ENCODE assay signal across 12 cellular contexts in genomic region chr6:12356983-12357972, GRCh38.
DNase-seq lines count a peak whose midpoint lies in the region; ATAC-seq, FAIRE-seq and TF ChIP-seq lines count a peak whose summit lies in the region.
"Had no signal": no experiment of that assay in that cellular context is flagged by ENCODE, and none has a peak within 500 bp of the region (broad histone marks: within the 10 kb centered on the region; RNA-seq: fewer than 3 reads in every experiment).

No MANE protein-coding gene starts in this region.

- TF ChIP-seq RAD21 in H1 (IDR thresholded peaks at IDR 0.05 in 1 of 2, conservative IDR thresholded peaks at IDR 0.05 in 1 of 2; ENCODE audit: low read depth in 2 of 2, low read length in 2 of 2): no peak

- H4K91ac ChIP-seq in H1 (replicated peaks; ENCODE audit: insufficient read length, low read length): no peak overlapping the region

- TF ChIP-seq POLR2A in H1 (IDR thresholded peaks at IDR 0.05; ENCODE audit: control extremely low read depth in 1 of 2, low read depth in 2 of 2, low read length in 2 of 2): no peak

- no peaks in the 10 kb centered on the region for H4K20me1 ChIP-seq in DOHH2 (ENCODE audit: control insufficient read depth, insufficient read depth, low read depth, low read length)
- no peaks in the 10 kb centered on the region for H4K20me1 ChIP-seq in H1 (replicated peaks in 1 of 2; ENCODE audit: control insufficient read depth in 1 of 2, insufficient read depth in 2 of 2, low read length in 2 of 2)

- H4K5ac ChIP-seq in H1 (ENCODE audit: insufficient read length, low read depth, low read length): no peak overlapping the region

- no peak overlapping the region for H2BK120ac ChIP-seq in H1 (replicated peaks; ENCODE audit: low read depth, low read length)

- no peaks in the 10 kb centered on the region for H3K23me2 ChIP-seq in H1 (ENCODE audit: low read depth, low read length)

- TF ChIP-seq CTCF in DOHH2 (IDR thresholded peaks at IDR 0.05; ENCODE audit: low read depth, low read length, poor library complexity, severe bottlenecking) (no peak), H1 (IDR thresholded peaks at IDR 0.05; ENCODE audit: control extremely low read depth in 1 of 3, insufficient read depth in 1 of 3, low read depth in 1 of 3, low read length in 3 of 3) (no peak), coronary artery (IDR thresholded peaks at IDR 0.05) (no peak)

- H3K23ac ChIP-seq in H1 (ENCODE audit: insufficient read length): no peak overlapping the region

- FAIRE-seq in H1 (lab: Jason Lieb, UNC): no peak
- FAIRE-seq: frontal cortex had no signal

- no peak overlapping the region for H3K14ac ChIP-seq in H1 (ENCODE audit: insufficient read length)

- H2BK20ac ChIP-seq in H1 (ENCODE audit: low read length): 0 out of 2 replicates have a peak overlapping the region, but pooled peaks have one; percentile 43

- no peaks in the 10 kb centered on the region for H3F3A ChIP-seq in DOHH2 (ENCODE audit: control insufficient read depth, insufficient read depth)

- no peak overlapping the region for H3K18ac ChIP-seq in H1 (ENCODE audit: extremely low read depth, low read length)

- no peaks in the 10 kb centered on the region for H3K79me2 ChIP-seq in DOHH2 (ENCODE audit: control insufficient read depth, low read length)
- H3K79me2 ChIP-seq in H1 (ENCODE audit: control insufficient read depth in 1 of 2, insufficient read depth in 2 of 2, low read length in 2 of 2): no peaks in the 10 kb centered on the region

- H3K36me3 ChIP-seq in DOHH2 (ENCODE audit: control insufficient read depth, low read length): no peaks in the 10 kb centered on the region
- H3K36me3 ChIP-seq in H1 (ENCODE audit: control insufficient read depth in 2 of 4, insufficient read depth in 4 of 4, low read length in 3 of 4): no peaks in the 10 kb centered on the region
- H3K36me3 ChIP-seq: neutrophil had no signal

- H2BK15ac ChIP-seq in H1 (ENCODE audit: low read length): no peak overlapping the region

- CTCF ChIA-PET in H1 (lab: Charles Lee; ENCODE audit: partially characterized antibody): interaction anchor here (0.7 to 0.9 kb wide), 2 partner anchors 9 to 46 kb away, joined by 3 read pairs; no protein-coding TSS in a partner anchor

- 93% methylated on average over 11 of the region's 11 CpGs; no CpG with 5 or more reads in 1 of the 2 experiments for WGBS in H1 (ENCODE audit: extremely low coverage in 1 of 2, insufficient coverage in 1 of 2, insufficient read length in 1 of 2, insufficient replicate concordance in 2 of 2, low coverage in 1 of 2, low lambda C conversion rate in 2 of 2, missing lambda C conversion rate in 1 of 2), 2 experiments

- no peak overlapping the region for H2BK5ac ChIP-seq in H1 (ENCODE audit: low read depth, low read length)

- H3K4me2 ChIP-seq in DOHH2 (ENCODE audit: low read length): peak overlapping the region; percentile 44
- no peak overlapping the region for H3K4me2 ChIP-seq in H1 (ENCODE audit: insufficient read depth in 1 of 2, low read depth in 2 of 2, low read length in 2 of 2)

- no peak overlapping the region for H4K8ac ChIP-seq in H1 (ENCODE audit: extremely low read depth, insufficient read depth, low read length)

- H3K9me3 ChIP-seq in DOHH2 (ENCODE audit: control insufficient read depth, insufficient read depth, low read length) (peaks cover 3% of the 10 kb centered on the region; the same call in 1 of the 2 replicates), H1 (ENCODE audit: insufficient read depth in 2 of 2, low read depth in 1 of 2, low read length in 1 of 2) (peaks cover 7% of the 10 kb centered on the region in 2 experiments)
- H3K9me3 ChIP-seq: neutrophil had no signal

- peak overlapping the region; percentile 33; the same call in 1 of the 2 replicates for H3K27ac ChIP-seq in DOHH2 (ENCODE audit: low read depth, low read length)
- H3K27ac ChIP-seq in H1 (ENCODE audit: low read depth, low read length): no peak overlapping the region
- H3K27ac ChIP-seq in coronary artery: no peak overlapping the region
- H3K27ac ChIP-seq: neutrophil had no signal

- TF ChIP-seq EP300 in H1 (IDR thresholded peaks at IDR 0.05; ENCODE audit: borderline replicate concordance in 1 of 2, low read depth in 2 of 2, low read length in 2 of 2): no peak

- POLR2A ChIA-PET in H1 (lab: Charles Lee; ENCODE audit: partially characterized antibody): no interaction called here

- no peak overlapping the region for H2AK5ac ChIP-seq in H1 (ENCODE audit: low read depth, low read length)

- H3K9me2 ChIP-seq in DOHH2 (replicated peaks; ENCODE audit: control insufficient read depth, low read length): no peaks in the 10 kb centered on the region

- H3K4ac ChIP-seq in H1 (replicated peaks; ENCODE audit: insufficient read length, low read depth, low read length): no peak overlapping the region

- H3K79me1 ChIP-seq in H1 (ENCODE audit: low read depth, low read length): no peaks in the 10 kb centered on the region

- no peak overlapping the region for H2BK12ac ChIP-seq in H1 (ENCODE audit: low read depth, low read length)

- no peak overlapping the region for H2AFZ ChIP-seq in H1 (ENCODE audit: low read length)

- H3K4me3 ChIP-seq in DOHH2 (ENCODE audit: low read length) (no peak overlapping the region), H1 (ENCODE audit: extremely low read depth in 1 of 4, insufficient read depth in 2 of 4, low read depth in 3 of 4, low read length in 4 of 4) (no peak overlapping the region), coronary artery (no peak overlapping the region)

- ATAC-seq in GM19455 (IDR thresholded peaks at IDR 0.05; ENCODE audit: unreplicated experiment): peak; percentile 73
- peak; percentile 76 for ATAC-seq in HG03135 (IDR thresholded peaks at IDR 0.05; ENCODE audit: unreplicated experiment)
- ATAC-seq: activated naive CD4-positive, alpha-beta T cell treated with anti-CD3 and anti-CD28 coated beads, Interleukin-2, amount 50 U/mL, for 72 hours had no signal

- DNase-seq in H1 (ENCODE audit: low read depth in 1 of 2, low spot score in 2 of 2) (no peak), ecto neural progenitor cell (ENCODE audit: low spot score) (no peak), NCI-H524 (lab: John Stamatoyannopoulos, UW) (no peak), coronary artery (ENCODE audit: low spot score) (no peak), NCI-H187 (lab: John Stamatoyannopoulos, UW) (no peak)
- DNase-seq: SW 1271 had no signal

- no peak overlapping the region for H3K56ac ChIP-seq in H1 (replicated peaks; ENCODE audit: insufficient read length, low read depth, low read length)

- no peak overlapping the region for H3K9ac ChIP-seq in H1 (replicated peaks in 1 of 4; ENCODE audit: extremely low read depth in 1 of 4, low read depth in 3 of 4, low read length in 3 of 4)

- no peaks in the 10 kb centered on the region for H3K27me3 ChIP-seq in DOHH2 (ENCODE audit: control insufficient read depth, low read length)
- H3K27me3 ChIP-seq in H1 (replicated peaks in 1 of 4; ENCODE audit: control insufficient read depth in 3 of 4, extremely low read depth in 1 of 4, insufficient read depth in 3 of 4, low read length in 3 of 4): no peaks in the 10 kb centered on the region
- H3K27me3 ChIP-seq: neutrophil had no signal

- H3K4me1 ChIP-seq in DOHH2 (ENCODE audit: control insufficient read depth, low read length): peaks cover 81% of the 10 kb centered on the region
- H3K4me1 ChIP-seq in H1 (replicated peaks in 1 of 4; ENCODE audit: control insufficient read depth in 3 of 4, insufficient read depth in 4 of 4, low read length in 3 of 4): peaks cover 3 to 12% (median 6%) of the 10 kb centered on the region in 4 experiments; a peak in 6 of 7 replicates

TF ChIP-seq in H1, 55 proteins besides CTCF, POLR2A, EP300 and RAD21:
- TF ChIP-seq MAFK (IDR thresholded peaks at IDR 0.05; ENCODE audit: low read depth, low read length): no peak
- TF ChIP-seq SP4 (IDR thresholded peaks at IDR 0.05; ENCODE audit: low read length): no peak
- no peak for TF ChIP-seq NRF1 (IDR thresholded peaks at IDR 0.05; ENCODE audit: low read depth, low read length)
- no peak for TF ChIP-seq ZNF274 (IDR thresholded peaks at IDR 0.05; ENCODE audit: borderline replicate concordance, extremely low read depth, low read length)
- TF ChIP-seq POLR2AphosphoS5 (IDR thresholded peaks at IDR 0.05; ENCODE audit: low read depth, low read length): no peak
- no peak for TF ChIP-seq FOSL1 (IDR thresholded peaks at IDR 0.05; ENCODE audit: insufficient read depth, low read depth, low read length)
- TF ChIP-seq NANOG (IDR thresholded peaks at IDR 0.05; ENCODE audit: insufficient read depth, low read depth, low read length, poor library complexity, severe bottlenecking): no peak
- no peak for TF ChIP-seq SAP30 (IDR thresholded peaks at IDR 0.05; ENCODE audit: insufficient read depth, insufficient replicate concordance, low read length)
- no peak for TF ChIP-seq EGR1 (IDR thresholded peaks at IDR 0.05; ENCODE audit: borderline replicate concordance, low read depth, low read length)
- TF ChIP-seq TAF1 (IDR thresholded peaks at IDR 0.05; ENCODE audit: low read depth, low read length): no peak
- TF ChIP-seq EZH2 (IDR thresholded peaks at IDR 0.05; ENCODE audit: low read depth, low read length, severe bottlenecking): no peak
- TF ChIP-seq POU5F1 (IDR thresholded peaks at IDR 0.05; ENCODE audit: low read depth, low read length): no peak
